ENCODE assay signal across 10 cellular contexts in genomic region chr2:233384017-233384416, GRCh38. TPM values are rescaled to one million over a fixed set of nuclear protein-coding genes. Genes with fewer than 3 reads are reported as not detected.
DNase-seq lines count a peak whose midpoint lies in the region; ATAC-seq, FAIRE-seq and TF ChIP-seq lines count a peak whose summit lies in the region.
"Had no signal": no experiment of that assay in that cellular context is flagged by ENCODE, and none has a peak within 500 bp of the region (broad histone marks: within the 10 kb centered on the region; RNA-seq: fewer than 3 reads in every experiment).

No MANE protein-coding gene starts in this region.

- H3K36me3 ChIP-seq in CD8-positive, alpha-beta T cell (ENCODE audit: insufficient read depth, low read length), result peaks cover under 1% of the 10 kb centered on the region

- peak; percentile 90 for FAIRE-seq in GM12892 (lab: Jason Lieb, UNC)

- H3K27ac Mint-ChIP-seq in CD8-positive, alpha-beta T cell, result peak overlapping the region; percentile 96
- H3K27ac Mint-ChIP-seq in activated CD8-positive, alpha-beta T cell treated with anti-CD3 and anti-CD28 coated beads for 36 hours, result peak overlapping the region; percentile 89
- peak overlapping the region; percentile 91 to 96 (median 93) for H3K27ac Mint-ChIP-seq in naive thymus-derived CD8-positive, alpha-beta T cell

- no peak overlapping the region for H3K27ac ChIP-seq in CD8-positive, alpha-beta T cell (ENCODE audit: low read depth, low read length)

- no peaks in the 10 kb centered on the region for H3K9me3 Mint-ChIP-seq in CD8-positive, alpha-beta T cell
- H3K9me3 Mint-ChIP-seq in activated CD8-positive, alpha-beta T cell treated with anti-CD3 and anti-CD28 coated beads for 36 hours, result no peaks in the 10 kb centered on the region
- H3K9me3 Mint-ChIP-seq in naive thymus-derived CD8-positive, alpha-beta T cell, result no peaks in the 10 kb centered on the region

- no peaks in the 10 kb centered on the region for H3K27me3 Mint-ChIP-seq in CD8-positive, alpha-beta T cell (ENCODE audit: low read depth)
- no peaks in the 10 kb centered on the region for H3K27me3 Mint-ChIP-seq in activated CD8-positive, alpha-beta T cell treated with anti-CD3 and anti-CD28 coated beads for 36 hours
- no peaks in the 10 kb centered on the region for H3K27me3 Mint-ChIP-seq in naive thymus-derived CD8-positive, alpha-beta T cell

- no peak for TF ChIP-seq POLR2A in GM12892 (IDR thresholded peaks at IDR 0.05; ENCODE audit: low read depth, low read length)

- no peaks in the 10 kb centered on the region for H3K27me3 ChIP-seq in CD8-positive, alpha-beta T cell (ENCODE audit: insufficient read depth, low read length)
- H3K27me3 ChIP-seq: heart left ventricle had no signal

- peaks cover 93% of the 10 kb centered on the region for H3K4me1 Mint-ChIP-seq in CD8-positive, alpha-beta T cell (ENCODE audit: low read depth)
- peaks cover 90% of the 10 kb centered on the region for H3K4me1 Mint-ChIP-seq in activated CD8-positive, alpha-beta T cell treated with anti-CD3 and anti-CD28 coated beads for 36 hours (ENCODE audit: low read depth)
- H3K4me1 Mint-ChIP-seq in naive thymus-derived CD8-positive, alpha-beta T cell, result peaks cover 64 to 93% (median 92%) of the 10 kb centered on the region in 4 donors

- no peak for ATAC-seq in CD8-positive, alpha-beta T cell
- no peak for ATAC-seq in activated CD8-positive, alpha-beta T cell treated with anti-CD3 and anti-CD28 coated beads for 36 hours
- no peak for ATAC-seq in naive thymus-derived CD8-positive, alpha-beta T cell
- no peak for ATAC-seq in HG02588 (IDR thresholded peaks at IDR 0.05; ENCODE audit: unreplicated experiment)
- ATAC-seq: heart left ventricle had no signal

- H3K36me3 Mint-ChIP-seq in CD8-positive, alpha-beta T cell, result peaks cover 7% of the 10 kb centered on the region
- H3K36me3 Mint-ChIP-seq in activated CD8-positive, alpha-beta T cell treated with anti-CD3 and anti-CD28 coated beads for 36 hours (ENCODE audit: low read depth), result peaks cover 40% of the 10 kb centered on the region
- H3K36me3 Mint-ChIP-seq in naive thymus-derived CD8-positive, alpha-beta T cell, result peaks cover 0 to 29% (median 1%) of the 10 kb centered on the region in 3 donors

- peaks cover 80% of the 10 kb centered on the region for H3K4me1 ChIP-seq in CD8-positive, alpha-beta T cell (ENCODE audit: insufficient read depth, low read length)

- no peak overlapping the region for H3K4me3 ChIP-seq in CD8-positive, alpha-beta T cell (ENCODE audit: low read depth, low read length)
- H3K4me3 ChIP-seq: heart left ventricle had no signal

- peak overlapping the region; percentile 48 for H3K4me3 Mint-ChIP-seq in CD8-positive, alpha-beta T cell
- no peak overlapping the region for H3K4me3 Mint-ChIP-seq in activated CD8-positive, alpha-beta T cell treated with anti-CD3 and anti-CD28 coated beads for 36 hours
- peak overlapping the region in 9 of 10 donors; percentile 31 to 88 (median 79) for H3K4me3 Mint-ChIP-seq in naive thymus-derived CD8-positive, alpha-beta T cell

- DNase-seq in CD8-positive, alpha-beta T cell, result no peak
- DNase-seq in GM12892 (ENCODE audit: insufficient read length) (no peak), COLO829 (ENCODE audit: low spot score) (no peak), cerebellum (ENCODE audit: low spot score) (no peak)
- DNase-seq in activated CD8-positive, alpha-beta T cell treated with anti-CD3 and anti-CD28 coated beads for 36 hours, result peak; percentile 36
- DNase-seq in naive thymus-derived CD8-positive, alpha-beta T cell, result no peak
- DNase-seq: activated naive CD4-positive, alpha-beta T cell; heart left ventricle; T1000 had no signal

- intact Hi-C loops in CD8-positive, alpha-beta T cell (cut with DNase I, micrococcal nuclease), result loop anchor here (2.0 kb wide), 2 partner anchors 25 to 29 kb away; partner anchors contain the start of gene DGKD (in 1 of the 2)
- intact Hi-C loops in activated CD8-positive, alpha-beta T cell treated with anti-CD3 and anti-CD28 coated beads for 36 hours (cut with micrococcal nuclease), result loop anchor here (10.0 kb wide), 1 partner anchor 61 kb away; no protein-coding TSS in a partner anchor

- no peak for TF ChIP-seq CTCF in CD8-positive, alpha-beta T cell (IDR thresholded peaks at IDR 0.05)
- no peak for TF ChIP-seq CTCF in activated CD8-positive, alpha-beta T cell treated with anti-CD3 and anti-CD28 coated beads for 36 hours (IDR thresholded peaks at IDR 0.05)

- no peaks in the 10 kb centered on the region for H3K9me3 ChIP-seq in CD8-positive, alpha-beta T cell (ENCODE audit: low read length)
- H3K9me3 ChIP-seq: heart left ventricle had no signal

- POLR2A ChIA-PET in CD8-positive, alpha-beta T cell (lab: Charles Lee), result interaction anchor here (0.8 to 1.6 kb wide), 5 partner anchors 11 to 29 kb away, joined by 3 read pairs; partner anchors contain the start of gene DGKD
- POLR2A ChIA-PET in activated CD8-positive, alpha-beta T cell treated with anti-CD3 and anti-CD28 coated beads for 36 hours (lab: Charles Lee), result interaction anchor here (0.9 to 2.0 kb wide), 6 partner anchors 12 to 36 kb away, joined by 3 to 6 read pairs (median 4); no protein-coding TSS in a partner anchor
- POLR2A ChIA-PET in naive thymus-derived CD8-positive, alpha-beta T cell (lab: Charles Lee), result interaction anchor here (1.2 to 7.0 kb wide), 7 partner anchors 8 to 116 kb away, joined by 4 to 49 read pairs (median 13); partner anchors contain the start of gene DGKD

- CTCF ChIA-PET in CD8-positive, alpha-beta T cell (lab: Charles Lee), result interaction anchor here (0.8 to 8.4 kb wide), 6 partner anchors 12 to 329 kb away, joined by 3 to 65 read pairs (median 5); no protein-coding TSS in a partner anchor
- CTCF ChIA-PET in activated CD8-positive, alpha-beta T cell treated with anti-CD3 and anti-CD28 coated beads for 36 hours (lab: Charles Lee), result interaction anchor here (1.1 to 3.5 kb wide), 13 partner anchors 11 to 59 kb away, joined by 3 to 16 read pairs (median 5); partner anchors contain the start of gene DGKD

RNA-seq across cellular contexts. Expression of gene DGKD, which starts 29.7 kb away (rescaled TPM):
- 100 to 1,000 TPM; 209 to 244 TPM for total RNA-seq in CD8-positive, alpha-beta T cell
- polyA plus RNA-seq in GM12892 (2012; ENCODE audit: missing spikeins), result 63.1 TPM
- 10 to 100 TPM; 89.6 to 99.5 TPM for total RNA-seq in activated CD8-positive, alpha-beta T cell treated with anti-CD3 and anti-CD28 coated beads for 36 hours
- total RNA-seq in naive thymus-derived CD8-positive, alpha-beta T cell, result 100 to 1,000 TPM; 300 to 315 TPM
- 10 to 100 TPM; 29.3 to 44.5 (median 31.6) TPM for polyA plus RNA-seq in naive thymus-derived CD8-positive, alpha-beta T cell
- total RNA-seq in cerebellum, result 50.8 TPM
